In the genomic region with DNA sequence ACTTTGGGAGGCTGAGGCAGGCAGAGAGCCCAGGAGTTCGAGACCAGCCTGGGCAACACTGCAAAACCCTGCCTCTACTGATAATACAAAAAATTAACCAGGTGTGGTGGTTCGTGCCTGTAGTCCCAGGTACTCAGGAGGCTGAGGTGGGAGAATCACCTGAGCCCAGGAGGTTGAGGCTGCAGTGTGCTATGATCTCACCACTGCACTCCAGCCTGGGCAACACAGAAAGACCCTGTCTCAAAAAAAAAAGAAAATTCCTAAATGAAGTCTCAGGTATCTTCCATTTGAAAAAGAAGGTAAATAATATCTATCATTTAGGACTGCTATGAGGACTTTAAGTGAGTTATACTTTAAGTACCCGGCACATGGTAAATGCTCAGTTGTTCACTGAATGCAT, we compare ENCODE assay signal across 1 cellular context.
TF ChIP-seq lines count a peak whose summit lies in the region.

No MANE protein-coding gene starts in this region.

TF ChIP-seq in endothelial cell of umbilical vein, 7 proteins besides CTCF, POLR2A, EP300 and RAD21 (continued from another document):
- TF ChIP-seq MYC (IDR thresholded peaks at IDR 0.05; ENCODE audit: low read depth, low read length): no peak
- TF ChIP-seq, protein P1, sequence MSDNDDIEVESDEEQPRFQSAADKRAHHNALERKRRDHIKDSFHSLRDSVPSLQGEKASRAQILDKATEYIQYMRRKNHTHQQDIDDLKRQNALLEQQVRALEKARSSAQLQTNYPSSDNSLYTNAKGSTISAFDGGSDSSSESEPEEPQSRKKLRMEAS (IDR thresholded peaks at IDR 0.05; ENCODE audit: insufficient read depth, insufficient read length): no peak
